In genomic region chr3:12138044-12138443, GRCh38 we compare ENCODE assay signal across 9 cellular contexts. TPM values are rescaled to one million over a fixed set of nuclear protein-coding genes. Genes with fewer than 3 reads are reported as not detected.
DNase-seq lines count a peak whose midpoint lies in the region; ATAC-seq and TF ChIP-seq lines count a peak whose summit lies in the region.
"Had no signal": no experiment of that assay in that cellular context is flagged by ENCODE, and none has a peak within 500 bp of the region (broad histone marks: within the 10 kb centered on the region; RNA-seq: fewer than 3 reads in every experiment).

No MANE protein-coding gene starts in this region.

- intact Hi-C loops in left ventricle myocardium superior (cut with micrococcal nuclease), result loop anchor here (5.0 kb wide), 2 partner anchors 39 to 344 kb away; partner anchors contain the start of gene TSEN2
- intact Hi-C loops in upper lobe of right lung (cut with DNase I), result loop anchor here (5.0 kb wide), 1 partner anchor 344 kb away; the partner anchor contains the start of gene TSEN2

- no peaks in the 10 kb centered on the region for H3K36me3 ChIP-seq in WERI-Rb-1
- H3K36me3 ChIP-seq in upper lobe of right lung, result no peaks in the 10 kb centered on the region

- H3K4me3 ChIP-seq in WERI-Rb-1 (ENCODE audit: low read depth, low read length) (no peak overlapping the region), upper lobe of right lung (no peak overlapping the region)

- peaks cover 12% of the 10 kb centered on the region for H3K4me1 ChIP-seq in upper lobe of right lung

- H3K9me3 ChIP-seq in WERI-Rb-1 (ENCODE audit: severe bottlenecking) (no peaks in the 10 kb centered on the region), upper lobe of right lung (no peaks in the 10 kb centered on the region)

- H3K27me3 ChIP-seq in WERI-Rb-1 (ENCODE audit: insufficient read depth, low read depth, severe bottlenecking) (no peaks in the 10 kb centered on the region), upper lobe of right lung (peaks cover 6% of the 10 kb centered on the region)

- H3K27ac ChIP-seq in WERI-Rb-1 (no peak overlapping the region), upper lobe of right lung (no peak overlapping the region)
- H3K27ac ChIP-seq: epithelial cell of prostate had no signal

- ATAC-seq in HG02759 (IDR thresholded peaks at IDR 0.05; ENCODE audit: unreplicated experiment) (peak; percentile 52), left ventricle myocardium superior (peak; percentile 58), upper lobe of right lung (peak; percentile 72), HG03342 (IDR thresholded peaks at IDR 0.05; ENCODE audit: unreplicated experiment) (no peak), GM18868 (IDR thresholded peaks at IDR 0.05; ENCODE audit: unreplicated experiment) (no peak)

- TF ChIP-seq CTCF in WERI-Rb-1 (IDR thresholded peaks at IDR 0.05; ENCODE audit: low read depth, low read length) (peak; percentile 52), upper lobe of right lung (IDR thresholded peaks at IDR 0.05) (peak; percentile 42)

- in situ Hi-C loops in Caki2 (cut with HindIII; ENCODE audit: low pct_unique_long_range_greater_than_20kb, low sequenced_read_pairs), result no loop called here

- DNase-seq in Caki2 (ENCODE audit: low read depth) (peak; percentile 27), WERI-Rb-1 (peak; percentile 30), left ventricle myocardium superior (no peak), upper lobe of right lung (no peak), amniotic stem cell (lab: John Stamatoyannopoulos, UW) (no peak)

RNA-seq across cellular contexts. Expression of gene TIMP4, which starts 20.7 kb away (rescaled TPM):
- 9.8 and 10.5 TPM in 2 replicates for total RNA-seq in Caki2 (2014; rRNA removed; shearing (Covaris generic); ENCODE audit: low replicate concordance)
- total RNA-seq in left ventricle myocardium superior (15.0 TPM), upper lobe of right lung (6.9 TPM)

Comparison
In these comparisons a context has a peak if more than half of its experiments do, and no peak if none do; other contexts are left out.
1. DNase-seq: peak in Caki2 (single experiment) and WERI-Rb-1 (single experiment); none in left ventricle myocardium superior (single experiment), upper lobe of right lung (single experiment) and amniotic stem cell (single experiment).
2. ATAC-seq: peak in HG02759 (single experiment), left ventricle myocardium superior (single experiment) and upper lobe of right lung (single experiment); none in HG03342 (single experiment) and GM18868 (single experiment).